In the genomic region with DNA sequence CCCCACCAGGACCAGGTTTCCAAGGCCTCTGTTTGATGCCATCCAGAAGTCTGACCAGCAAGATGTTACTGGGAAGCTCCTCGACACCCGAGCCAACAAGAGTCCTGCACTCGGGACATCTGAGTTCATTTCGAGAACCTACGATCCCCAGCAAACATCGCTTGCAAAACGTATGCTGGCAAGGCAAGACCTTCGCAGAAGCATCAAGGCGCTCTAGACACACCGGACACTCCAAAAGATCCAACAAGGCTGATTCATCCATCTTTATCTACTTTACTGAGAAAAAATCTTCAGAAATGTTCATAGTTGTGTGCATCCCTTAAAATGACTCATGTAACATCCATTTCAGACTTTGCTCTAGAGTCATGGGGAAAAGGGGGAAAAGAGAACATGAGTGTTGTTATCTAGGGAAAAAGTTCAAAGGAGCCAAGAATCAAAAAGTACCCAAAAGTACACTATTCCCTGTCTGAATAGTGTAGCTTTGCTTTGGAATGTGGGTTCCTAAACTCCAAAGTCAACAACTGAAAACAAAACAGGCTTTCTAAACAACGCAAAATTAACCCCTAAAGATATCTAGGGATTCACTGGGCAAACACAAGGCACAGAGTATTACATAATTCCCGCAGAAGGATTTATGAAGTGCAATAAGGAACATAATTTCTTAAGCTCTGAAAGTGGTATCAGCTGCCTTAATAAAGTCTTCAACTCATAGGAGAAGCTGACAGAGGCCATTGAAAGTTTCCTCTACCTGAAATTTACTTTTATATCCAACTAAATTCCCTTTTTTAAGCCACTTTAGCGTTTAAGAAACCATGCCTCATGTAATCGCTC, we compare ENCODE assay signal across 8 cellular contexts.
DNase-seq lines count a peak whose midpoint lies in the region; ATAC-seq and TF ChIP-seq lines count a peak whose summit lies in the region.

No MANE protein-coding gene starts in this region.

- ATAC-seq in HG02852 (IDR thresholded peaks at IDR 0.05; ENCODE audit: unreplicated experiment), result no peak
- no peak for ATAC-seq in GM18907 (IDR thresholded peaks at IDR 0.05; ENCODE audit: unreplicated experiment)
- ATAC-seq in GM19395 (IDR thresholded peaks at IDR 0.05; ENCODE audit: unreplicated experiment), result no peak

- H3K4me1 Mint-ChIP-seq in nephron progenitor cell, result peaks cover 37% of the 10 kb centered on the region

- H3K4me3 Mint-ChIP-seq in nephron progenitor cell, result peak overlapping the region; percentile 94

- peak; percentile 90 for DNase-seq in ELR (ENCODE audit: low read depth)
- no peak for DNase-seq in NT2/D1 (ENCODE audit: low read depth, low spot score)
- no peak for DNase-seq in nephron progenitor cell
- DNase-seq in HuH-7 (ENCODE audit: low spot score), result no peak

- H3K4me1 ChIP-seq in NT2/D1 (ENCODE audit: insufficient read depth, insufficient read length) (peaks cover 5% of the 10 kb centered on the region), endocrine pancreas (ENCODE audit: control insufficient read depth, insufficient read depth, low read length) (peaks cover 8% of the 10 kb centered on the region)

- H3K9me3 ChIP-seq in NT2/D1 (ENCODE audit: insufficient read depth, low read length), result no peaks in the 10 kb centered on the region
- H3K9me3 ChIP-seq in endocrine pancreas (ENCODE audit: control insufficient read depth, low read length), result no peaks in the 10 kb centered on the region

- peaks cover 20% of the 10 kb centered on the region for H3K36me3 Mint-ChIP-seq in nephron progenitor cell (ENCODE audit: low read depth)

- H3K9ac ChIP-seq in NT2/D1 (ENCODE audit: insufficient read length, low read depth) (no peak overlapping the region), endocrine pancreas (ENCODE audit: control insufficient read depth, insufficient read depth, low read length) (peak overlapping the region; percentile 67)

- peaks cover 6% of the 10 kb centered on the region for H3K9me3 Mint-ChIP-seq in nephron progenitor cell

- H3K27me3 Mint-ChIP-seq in nephron progenitor cell (ENCODE audit: low read depth, poor library complexity), result peaks cover 18% of the 10 kb centered on the region

- H3K27me3 ChIP-seq in NT2/D1 (ENCODE audit: insufficient read depth, insufficient read length) (peaks cover 22% of the 10 kb centered on the region), endocrine pancreas (ENCODE audit: control insufficient read depth, insufficient read depth, low read length) (no peaks in the 10 kb centered on the region)

- TF ChIP-seq CTCF in nephron progenitor cell (IDR thresholded peaks at IDR 0.05), result no peak

- H3K4me3 ChIP-seq in NT2/D1 (ENCODE audit: insufficient read length, low read depth), result peak overlapping the region; percentile 64
- peak overlapping the region; percentile 90 for H3K4me3 ChIP-seq in endocrine pancreas (ENCODE audit: control insufficient read depth, insufficient read depth, low read length)

- peak overlapping the region; percentile 20 for H3K27ac Mint-ChIP-seq in nephron progenitor cell

- peaks cover 9% of the 10 kb centered on the region for H3K36me3 ChIP-seq in NT2/D1 (ENCODE audit: insufficient read depth, insufficient read length, low read length)
- no peaks in the 10 kb centered on the region for H3K36me3 ChIP-seq in endocrine pancreas (ENCODE audit: control insufficient read depth, insufficient read depth, low read length)
